Comparison of ENCODE assay signal across 1 cellular context in genomic region chr5:79191457-79191856, GRCh38.
TF ChIP-seq lines count a peak whose summit lies in the region.

No MANE protein-coding gene starts in this region.

TF ChIP-seq in GM23338, 12 proteins besides CTCF, POLR2A, EP300 and RAD21 (continued from another document):
- TF ChIP-seq STAT1 (IDR thresholded peaks at IDR 0.05; ENCODE audit: unreplicated experiment): no peak
- TF ChIP-seq ZNF462 (CRISPR knock-in tag; IDR thresholded peaks at IDR 0.05): no peak
- TF ChIP-seq POLR2AphosphoS5 (IDR thresholded peaks at IDR 0.05; ENCODE audit: low read depth): no peak
- TF ChIP-seq ETS1 (IDR thresholded peaks at IDR 0.05): no peak
- no peak for TF ChIP-seq JUNB (IDR thresholded peaks at IDR 0.05; ENCODE audit: unreplicated experiment)
- TF ChIP-seq NANOG (IDR thresholded peaks at IDR 0.05; ENCODE audit: borderline replicate concordance): no peak
